In the genomic region with DNA sequence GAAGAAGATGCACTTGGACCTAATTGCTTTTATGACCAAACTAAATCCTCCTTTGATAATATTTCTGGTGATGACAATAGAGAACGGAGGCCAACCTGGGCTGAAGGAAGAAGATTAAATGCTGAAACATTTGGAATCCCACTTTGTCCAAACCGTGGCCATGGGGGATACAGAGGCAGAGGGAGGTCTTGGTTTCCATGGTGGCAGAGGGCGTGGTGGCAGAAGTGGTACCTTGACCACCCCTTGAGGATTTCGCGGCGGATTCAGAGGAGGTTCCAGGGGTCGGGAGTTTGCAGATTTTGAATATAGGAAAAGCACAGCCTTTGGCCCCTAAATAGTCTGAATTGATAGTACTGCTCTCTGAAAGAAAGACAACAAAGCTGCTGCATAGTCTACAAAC, we compare ENCODE assay signal across 29 cellular contexts. TPM values are rescaled to one million over a fixed set of nuclear protein-coding genes. Genes with fewer than 3 reads are reported as not detected.
"Had no signal": no experiment of that assay in that cellular context is flagged by ENCODE, and none has a peak within 500 bp of the region (broad histone marks: within the 10 kb centered on the region; RNA-seq: fewer than 3 reads in every experiment).

No MANE protein-coding gene starts in this region.

- H3K27ac ChIP-seq: left ventricle myocardium inferior, parathyroid adenoma, right atrium auricular region, suprapubic skin, thoracic aorta, tibial nerve, uterus had no signal

- H3K27me3 ChIP-seq: right atrium auricular region, uterus had no signal

- H3K4me3 Mint-ChIP-seq: immature natural killer cell; naive thymus-derived CD4-positive, alpha-beta T cell; natural killer cell treated with Interleukin-12 subunit alpha and Interleukin-12 subunit beta and Interleukin-15 and Interleukin-18, amount 100 ng/mL, for 72 hours; stimulated activated naive B cell treated with anti-CD40 and anti-IgM and Interleukin-4, amounts not matched to agents 10 μg/mL and 1 μg/mL and 100 μg/mL, for 72 hours; type B pancreatic cell had no signal

- H3K9me3 Mint-ChIP-seq: naive thymus-derived CD4-positive, alpha-beta T cell; natural killer cell treated with Interleukin-12 subunit alpha and Interleukin-12 subunit beta and Interleukin-15 and Interleukin-18, amount 100 ng/mL, for 72 hours had no signal

- H3K36me3 Mint-ChIP-seq: immature natural killer cell; natural killer cell treated with Interleukin-12 subunit alpha and Interleukin-12 subunit beta and Interleukin-15 and Interleukin-18, amount 100 ng/mL, for 72 hours; stimulated activated naive B cell treated with anti-CD40 and anti-IgM and Interleukin-4, amounts not matched to agents 10 μg/mL and 1 μg/mL and 100 μg/mL, for 72 hours; type B pancreatic cell had no signal

- ATAC-seq: mucosa of descending colon; naive thymus-derived CD4-positive, alpha-beta T cell; natural killer cell treated with Interleukin-12 subunit alpha and Interleukin-12 subunit beta and Interleukin-15 and Interleukin-18, amount 100 ng/mL, for 72 hours; sciatic nerve; stimulated activated naive B cell treated with anti-CD40 and anti-IgM and Interleukin-4, amounts not matched to agents 10 μg/mL and 1 μg/mL and 100 μg/mL, for 72 hours; stimulated activated naive CD8-positive, alpha-beta T cell treated with anti-CD3 and anti-CD28 coated beads, Interleukin-15, Interleukin-2, amounts not matched to agents 100 U/mL and 50 U/mL, for 24 hours had no signal

- H3K4me3 ChIP-seq: left ventricle myocardium inferior, lung, mucosa of descending colon, right atrium auricular region, suprapubic skin, thoracic aorta, tibial nerve, uterus had no signal

- DNase-seq: hypothalamus; immature natural killer cell; kidney; left ventricle myocardium inferior; mesendoderm; midbrain; mucosa of descending colon; naive thymus-derived CD4-positive, alpha-beta T cell; small intestine; stimulated activated CD4-positive, alpha-beta T cell treated with anti-CD3 and anti-CD28 coated beads, Interleukin-2, amount 100 ng/mL, for 24 hours; stimulated activated CD4-positive, alpha-beta T cell treated with anti-CD3 and anti-CD28 coated beads, Interleukin-4, amount 100 ng/mL, for 1 hour; stimulated activated naive B cell treated with anti-CD40 and anti-IgM and Interleukin-4, amounts not matched to agents 10 μg/mL and 1 μg/mL and 100 μg/mL, for 72 hours; stimulated activated naive CD8-positive, alpha-beta T cell treated with anti-CD3 and anti-CD28 coated beads, Interleukin-15, Interleukin-2, amounts not matched to agents 100 U/mL and 50 U/mL, for 24 hours; uterus had no signal

- FAIRE-seq: islet of Langerhans, kidney, small intestine had no signal

- H3K36me3 ChIP-seq: left ventricle myocardium inferior, right atrium auricular region, suprapubic skin, thoracic aorta, tibial nerve, uterus had no signal

- H3K27ac Mint-ChIP-seq: immature natural killer cell; naive thymus-derived CD4-positive, alpha-beta T cell; natural killer cell treated with Interleukin-12 subunit alpha and Interleukin-12 subunit beta and Interleukin-15 and Interleukin-18, amount 100 ng/mL, for 72 hours; progenitor cell of endocrine pancreas; stimulated activated naive B cell treated with anti-CD40 and anti-IgM and Interleukin-4, amounts not matched to agents 10 μg/mL and 1 μg/mL and 100 μg/mL, for 72 hours; type B pancreatic cell had no signal

- H3K4me1 ChIP-seq: left ventricle myocardium inferior, right atrium auricular region, suprapubic skin, tibial nerve, uterus had no signal

- H3K9me3 ChIP-seq: left ventricle myocardium inferior, mucosa of descending colon, suprapubic skin, thoracic aorta, uterus had no signal

RNA-seq across cellular contexts. Expression of gene LILRB3, which starts 7.2 kb away (rescaled TPM):
- total RNA-seq: myocyte, pulmonary artery endothelial cell, renal cortical epithelial cell had no signal
- polyA plus RNA-seq: neural cell had no signal

RNA-seq across cellular contexts. Expression of gene LILRA6, which starts 12.6 kb away (rescaled TPM):
- total RNA-seq: myocyte, progenitor cell of endocrine pancreas, pulmonary artery endothelial cell, renal cortical epithelial cell had no signal
- polyA plus RNA-seq: neural cell had no signal

RNA-seq across cellular contexts. Expression of gene LILRB5, which starts 27.0 kb away (rescaled TPM):
- total RNA-seq: myocyte; natural killer cell treated with Interleukin-12 subunit alpha and Interleukin-12 subunit beta and Interleukin-15 and Interleukin-18, amount 100 ng/mL, for 72 hours; progenitor cell of endocrine pancreas; pulmonary artery endothelial cell; renal cortical epithelial cell had no signal
- polyA plus RNA-seq: immature natural killer cell; naive thymus-derived CD4-positive, alpha-beta T cell; neural cell had no signal
